20 cellular contexts compared by ENCODE assay signal in the genomic region with DNA sequence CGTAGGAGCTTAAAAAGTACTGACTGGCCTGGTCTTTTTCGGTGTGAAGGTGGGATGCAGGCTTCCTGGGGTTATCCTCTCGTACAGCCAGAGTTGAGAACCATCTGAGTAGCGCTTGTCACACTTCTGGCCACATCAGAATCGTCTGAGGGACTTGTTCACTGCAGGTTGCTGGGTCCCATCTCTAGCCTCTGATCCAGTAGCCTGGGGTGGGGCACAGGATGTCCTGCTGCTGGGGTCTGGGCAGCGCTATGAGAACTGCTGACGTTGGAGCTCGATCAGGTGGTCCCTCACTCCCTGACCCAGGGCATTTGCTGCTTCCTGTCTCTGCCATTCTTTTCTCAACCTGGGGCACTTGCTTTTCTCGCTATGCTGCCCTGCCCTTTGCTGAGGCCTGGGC. TPM values are rescaled to one million over a fixed set of nuclear protein-coding genes. Genes with fewer than 3 reads are reported as not detected.
"Had no signal": no experiment of that assay in that cellular context is flagged by ENCODE, and none has a peak within 500 bp of the region (broad histone marks: within the 10 kb centered on the region; RNA-seq: fewer than 3 reads in every experiment).

No MANE protein-coding gene starts in this region.

- H3K27me3 Mint-ChIP-seq: stimulated activated memory B cell treated with anti-CD40 and anti-IgM and Interleukin-4, amounts not matched to agents 10 μg/mL and 1 μg/mL and 100 μg/mL, for 72 hours had no signal

- H3K4me2 ChIP-seq: hepatocyte had no signal

- H3K9me3 Mint-ChIP-seq: endodermal cell; mesothelial cell of epicardium; natural killer cell treated with Interleukin-12 subunit alpha and Interleukin-12 subunit beta and Interleukin-15 and Interleukin-18, amount 100 ng/mL, for 72 hours; stimulated activated memory B cell treated with anti-CD40 and anti-IgM and Interleukin-4, amounts not matched to agents 10 μg/mL and 1 μg/mL and 100 μg/mL, for 72 hours; stimulated activated naive CD8-positive, alpha-beta T cell treated with anti-CD3 and anti-CD28 coated beads, Interleukin-15, Interleukin-2, amounts not matched to agents 100 ng/mL and 50 ng/mL, for 24 hours had no signal

- H3K4me3 ChIP-seq: hepatocyte, spleen, thoracic aorta, upper lobe of left lung, uterus had no signal

- H3K36me3 ChIP-seq: thoracic aorta, upper lobe of left lung, uterus had no signal

- H3K27ac Mint-ChIP-seq: endodermal cell; mesothelial cell of epicardium; stimulated activated memory B cell treated with anti-CD40 and anti-IgM and Interleukin-4, amounts not matched to agents 10 μg/mL and 1 μg/mL and 100 μg/mL, for 72 hours had no signal

- H3K4me3 Mint-ChIP-seq: endodermal cell; mesothelial cell of epicardium; natural killer cell treated with Interleukin-12 subunit alpha and Interleukin-12 subunit beta and Interleukin-15 and Interleukin-18, amount 100 ng/mL, for 72 hours; stimulated activated memory B cell treated with anti-CD40 and anti-IgM and Interleukin-4, amounts not matched to agents 10 μg/mL and 1 μg/mL and 100 μg/mL, for 72 hours; stimulated activated naive CD8-positive, alpha-beta T cell treated with anti-CD3 and anti-CD28 coated beads, Interleukin-15, Interleukin-2, amounts not matched to agents 100 ng/mL and 50 ng/mL, for 24 hours had no signal

- H3K79me2 ChIP-seq: hepatocyte had no signal

- H3K36me3 Mint-ChIP-seq: mesothelial cell of epicardium; natural killer cell treated with Interleukin-12 subunit alpha and Interleukin-12 subunit beta and Interleukin-15 and Interleukin-18, amount 100 ng/mL, for 72 hours; stimulated activated memory B cell treated with anti-CD40 and anti-IgM and Interleukin-4, amounts not matched to agents 10 μg/mL and 1 μg/mL and 100 μg/mL, for 72 hours had no signal

- DNase-seq: cerebellar nuclear complex; effector CD4-positive, alpha-beta T cell; endodermal cell; erythroblast; foreskin melanocyte; posterior cingulate gyrus; spleen; stimulated activated CD4-positive, alpha-beta T cell treated with anti-CD3 and anti-CD28 coated beads, Interleukin-15, amount 100 ng/mL, for 24 hours; stimulated activated CD4-positive, alpha-beta T cell treated with anti-CD3 and anti-CD28 coated beads, Interleukin-1b, Interleukin-23, amount 100 ng/mL, for 48 hours; stimulated activated CD4-positive, alpha-beta T cell treated with anti-CD3 and anti-CD28 coated beads, Interleukin-4, amount 100 ng/mL, for 24 hours; upper lobe of left lung; uterus had no signal

- H3K9me3 ChIP-seq: spleen, thoracic aorta, upper lobe of left lung, uterus had no signal

- H3K27me3 ChIP-seq: hepatocyte, upper lobe of left lung, uterus had no signal

- ATAC-seq: natural killer cell treated with Interleukin-12 subunit alpha and Interleukin-12 subunit beta and Interleukin-15 and Interleukin-18, amount 100 ng/mL, for 72 hours; stimulated activated memory B cell treated with anti-CD40 and anti-IgM and Interleukin-4, amounts not matched to agents 10 μg/mL and 1 μg/mL and 100 μg/mL, for 72 hours had no signal

- H2AFZ ChIP-seq: hepatocyte had no signal

- H3K27ac ChIP-seq: hepatocyte, spleen, thoracic aorta, upper lobe of left lung, uterus had no signal

- H3K4me1 ChIP-seq: uterus had no signal

RNA-seq across cellular contexts. Expression of a gene that starts 7.1 kb away (rescaled TPM):
- total RNA-seq: dermis microvascular lymphatic vessel endothelial cell; endothelial cell of umbilical vein; mesothelial cell of epicardium; natural killer cell treated with Interleukin-12 subunit alpha and Interleukin-12 subunit beta and Interleukin-15 and Interleukin-18, amount 100 ng/mL, for 72 hours had no signal
